Comparison of ENCODE assay signal across 10 cellular contexts in the genomic region with DNA sequence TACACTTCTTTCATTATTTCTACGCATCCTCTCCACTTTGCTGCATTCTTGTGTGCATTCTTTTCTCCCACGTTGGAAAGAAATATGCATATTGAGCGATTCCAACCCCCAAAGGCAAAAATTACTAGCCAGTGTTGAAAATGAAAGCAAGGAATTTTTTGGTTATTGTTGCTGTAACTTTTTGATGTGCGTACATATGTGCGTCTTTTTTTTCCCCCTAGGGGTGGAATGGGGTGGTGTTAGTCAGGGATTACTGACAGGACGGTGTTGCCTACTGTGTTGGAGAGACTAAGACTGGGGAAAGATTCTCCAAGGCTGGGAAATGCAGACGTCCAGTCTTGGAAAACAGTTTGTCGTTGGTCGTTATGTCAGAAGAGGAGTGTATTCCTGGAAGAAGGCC. TPM values are rescaled to one million over a fixed set of nuclear protein-coding genes. Genes with fewer than 3 reads are reported as not detected.
DNase-seq lines count a peak whose midpoint lies in the region; ATAC-seq and TF ChIP-seq lines count a peak whose summit lies in the region.
"Had no signal": no experiment of that assay in that cellular context is flagged by ENCODE, and none has a peak within 500 bp of the region (broad histone marks: within the 10 kb centered on the region; RNA-seq: fewer than 3 reads in every experiment).

No MANE protein-coding gene starts in this region.

- no peaks in the 10 kb centered on the region for H3K27me3 ChIP-seq in skeletal muscle satellite cell (ENCODE audit: control insufficient read depth, insufficient read depth, low read length)

- ATAC-seq in SK-N-SH treated with all-trans-retinoic acid at 6 μM for 48 hours (peak; percentile 47), HG02759 (IDR thresholded peaks at IDR 0.05; ENCODE audit: unreplicated experiment) (no peak)

- peak; percentile 68 for TF ChIP-seq CTCF in glutamatergic neuron (IDR thresholded peaks at IDR 0.05; ENCODE audit: partially characterized antibody, unreplicated experiment)

- H3K36me3 Mint-ChIP-seq in glutamatergic neuron (ENCODE audit: unreplicated experiment), result no peaks in the 10 kb centered on the region

- H3K4me1 Mint-ChIP-seq in glutamatergic neuron (ENCODE audit: low read depth, unreplicated experiment), result peaks cover 3% of the 10 kb centered on the region

- H3K9ac ChIP-seq in skeletal muscle satellite cell (ENCODE audit: low read depth, low read length), result no peak overlapping the region

- no peaks in the 10 kb centered on the region for H3K36me3 ChIP-seq in skeletal muscle satellite cell (ENCODE audit: insufficient read depth, low read length)
- H3K36me3 ChIP-seq: neutrophil had no signal

- no peak overlapping the region for H3K4me3 ChIP-seq in skeletal muscle satellite cell (ENCODE audit: low read length)

- peaks cover 24% of the 10 kb centered on the region for H3K4me1 ChIP-seq in skeletal muscle satellite cell (ENCODE audit: control insufficient read depth, insufficient read depth, low read length)

- H3K4me2 ChIP-seq in skeletal muscle satellite cell (ENCODE audit: low read length), result peak overlapping the region; percentile 13

- H3K4me3 Mint-ChIP-seq in glutamatergic neuron (ENCODE audit: unreplicated experiment), result no peak overlapping the region

- H3K27me3 Mint-ChIP-seq in glutamatergic neuron (ENCODE audit: unreplicated experiment), result no peaks in the 10 kb centered on the region

- H3K27ac Mint-ChIP-seq in glutamatergic neuron (ENCODE audit: unreplicated experiment), result no peak overlapping the region

- DNase-seq in GM03348 (ENCODE audit: low spot score) (peak; percentile 52), glutamatergic neuron (no peak), globus pallidus (ENCODE audit: low spot score) (no peak), AML-193 (lab: John Stamatoyannopoulos, UW) (no peak)
- no peak for DNase-seq in activated naive CD4-positive, alpha-beta T cell treated with anti-CD3 and anti-CD28 coated beads, Interleukin-2, amount 50 U/mL, for 16 hours
- DNase-seq: NCI-H2171 treated with DMSO at 0.1 percent for 48 hours had no signal

- H3K9me3 Mint-ChIP-seq in glutamatergic neuron (ENCODE audit: unreplicated experiment), result no peaks in the 10 kb centered on the region

- H3K9me3 ChIP-seq in skeletal muscle satellite cell (replicated peaks; ENCODE audit: low read length), result no peaks in the 10 kb centered on the region
- H3K9me3 ChIP-seq: neutrophil had no signal

TF ChIP-seq in SK-N-SH treated with all-trans-retinoic acid at 6 μM for 48 hours, 23 proteins besides CTCF, POLR2A, EP300 and RAD21:
- no peak for TF ChIP-seq ZFP30 (CRISPR knock-in tag; IDR thresholded peaks at IDR 0.05)
- TF ChIP-seq PPARA (CRISPR knock-in tag; IDR thresholded peaks at IDR 0.05; ENCODE audit: borderline replicate concordance), result no peak
- TF ChIP-seq OSR1 (CRISPR knock-in tag; IDR thresholded peaks at IDR 0.05), result no peak
- TF ChIP-seq ISL1 (CRISPR knock-in tag; IDR thresholded peaks at IDR 0.05), result no peak
- TF ChIP-seq, protein P1, sequence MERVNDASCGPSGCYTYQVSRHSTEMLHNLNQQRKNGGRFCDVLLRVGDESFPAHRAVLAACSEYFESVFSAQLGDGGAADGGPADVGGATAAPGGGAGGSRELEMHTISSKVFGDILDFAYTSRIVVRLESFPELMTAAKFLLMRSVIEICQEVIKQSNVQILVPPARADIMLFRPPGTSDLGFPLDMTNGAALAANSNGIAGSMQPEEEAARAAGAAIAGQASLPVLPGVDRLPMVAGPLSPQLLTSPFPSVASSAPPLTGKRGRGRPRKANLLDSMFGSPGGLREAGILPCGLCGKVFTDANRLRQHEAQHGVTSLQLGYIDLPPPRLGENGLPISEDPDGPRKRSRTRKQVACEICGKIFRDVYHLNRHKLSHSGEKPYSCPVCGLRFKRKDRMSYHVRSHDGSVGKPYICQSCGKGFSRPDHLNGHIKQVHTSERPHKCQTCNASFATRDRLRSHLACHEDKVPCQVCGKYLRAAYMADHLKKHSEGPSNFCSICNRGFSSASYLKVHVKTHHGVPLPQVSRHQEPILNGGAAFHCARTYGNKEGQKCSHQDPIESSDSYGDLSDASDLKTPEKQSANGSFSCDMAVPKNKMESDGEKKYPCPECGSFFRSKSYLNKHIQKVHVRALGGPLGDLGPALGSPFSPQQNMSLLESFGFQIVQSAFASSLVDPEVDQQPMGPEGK (CRISPR knock-in tag; IDR thresholded peaks at IDR 0.05; ENCODE audit: borderline replicate concordance), result no peak
- TF ChIP-seq ESRRG (CRISPR knock-in tag; IDR thresholded peaks at IDR 0.05), result no peak
- TF ChIP-seq CSRNP3 (CRISPR knock-in tag; IDR thresholded peaks at IDR 0.05), result no peak
- no peak for TF ChIP-seq ZNF70 (CRISPR knock-in tag; IDR thresholded peaks at IDR 0.05)
- no peak for TF ChIP-seq ZNF565 (CRISPR knock-in tag; conservative IDR thresholded peaks at IDR 0.05; ENCODE audit: low read depth)
- TF ChIP-seq GLIS3 (CRISPR knock-in tag; IDR thresholded peaks at IDR 0.05), result no peak
- TF ChIP-seq SNAI2 (CRISPR knock-in tag; IDR thresholded peaks at IDR 0.05), result no peak
- TF ChIP-seq, protein P2, sequence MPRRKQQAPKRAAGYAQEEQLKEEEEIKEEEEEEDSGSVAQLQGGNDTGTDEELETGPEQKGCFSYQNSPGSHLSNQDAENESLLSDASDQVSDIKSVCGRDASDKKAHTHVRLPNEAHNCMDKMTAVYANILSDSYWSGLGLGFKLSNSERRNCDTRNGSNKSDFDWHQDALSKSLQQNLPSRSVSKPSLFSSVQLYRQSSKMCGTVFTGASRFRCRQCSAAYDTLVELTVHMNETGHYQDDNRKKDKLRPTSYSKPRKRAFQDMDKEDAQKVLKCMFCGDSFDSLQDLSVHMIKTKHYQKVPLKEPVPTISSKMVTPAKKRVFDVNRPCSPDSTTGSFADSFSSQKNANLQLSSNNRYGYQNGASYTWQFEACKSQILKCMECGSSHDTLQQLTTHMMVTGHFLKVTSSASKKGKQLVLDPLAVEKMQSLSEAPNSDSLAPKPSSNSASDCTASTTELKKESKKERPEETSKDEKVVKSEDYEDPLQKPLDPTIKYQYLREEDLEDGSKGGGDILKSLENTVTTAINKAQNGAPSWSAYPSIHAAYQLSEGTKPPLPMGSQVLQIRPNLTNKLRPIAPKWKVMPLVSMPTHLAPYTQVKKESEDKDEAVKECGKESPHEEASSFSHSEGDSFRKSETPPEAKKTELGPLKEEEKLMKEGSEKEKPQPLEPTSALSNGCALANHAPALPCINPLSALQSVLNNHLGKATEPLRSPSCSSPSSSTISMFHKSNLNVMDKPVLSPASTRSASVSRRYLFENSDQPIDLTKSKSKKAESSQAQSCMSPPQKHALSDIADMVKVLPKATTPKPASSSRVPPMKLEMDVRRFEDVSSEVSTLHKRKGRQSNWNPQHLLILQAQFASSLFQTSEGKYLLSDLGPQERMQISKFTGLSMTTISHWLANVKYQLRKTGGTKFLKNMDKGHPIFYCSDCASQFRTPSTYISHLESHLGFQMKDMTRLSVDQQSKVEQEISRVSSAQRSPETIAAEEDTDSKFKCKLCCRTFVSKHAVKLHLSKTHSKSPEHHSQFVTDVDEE (CRISPR knock-in tag; IDR thresholded peaks at IDR 0.05), result no peak
- TF ChIP-seq, protein P3, sequence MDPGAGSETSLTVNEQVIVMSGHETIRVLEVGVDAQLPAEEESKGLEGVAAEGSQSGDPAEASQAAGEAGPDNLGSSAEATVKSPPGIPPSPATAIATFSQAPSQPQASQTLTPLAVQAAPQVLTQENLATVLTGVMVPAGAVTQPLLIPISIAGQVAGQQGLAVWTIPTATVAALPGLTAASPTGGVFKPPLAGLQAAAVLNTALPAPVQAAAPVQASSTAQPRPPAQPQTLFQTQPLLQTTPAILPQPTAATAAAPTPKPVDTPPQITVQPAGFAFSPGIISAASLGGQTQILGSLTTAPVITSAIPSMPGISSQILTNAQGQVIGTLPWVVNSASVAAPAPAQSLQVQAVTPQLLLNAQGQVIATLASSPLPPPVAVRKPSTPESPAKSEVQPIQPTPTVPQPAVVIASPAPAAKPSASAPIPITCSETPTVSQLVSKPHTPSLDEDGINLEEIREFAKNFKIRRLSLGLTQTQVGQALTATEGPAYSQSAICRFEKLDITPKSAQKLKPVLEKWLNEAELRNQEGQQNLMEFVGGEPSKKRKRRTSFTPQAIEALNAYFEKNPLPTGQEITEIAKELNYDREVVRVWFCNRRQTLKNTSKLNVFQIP (CRISPR knock-in tag; IDR thresholded peaks at IDR 0.05; ENCODE audit: borderline replicate concordance, low read depth), result no peak

RNA-seq across cellular contexts. Expression of gene ESR1, which starts 44.2 kb away (rescaled TPM):
- total RNA-seq in glutamatergic neuron (ENCODE audit: unreplicated experiment), result not detected
- 0.51 and 0.66 TPM in 2 replicates for total RNA-seq in skeletal muscle satellite cell (2012; rRNA removed)
